In the genomic region with DNA sequence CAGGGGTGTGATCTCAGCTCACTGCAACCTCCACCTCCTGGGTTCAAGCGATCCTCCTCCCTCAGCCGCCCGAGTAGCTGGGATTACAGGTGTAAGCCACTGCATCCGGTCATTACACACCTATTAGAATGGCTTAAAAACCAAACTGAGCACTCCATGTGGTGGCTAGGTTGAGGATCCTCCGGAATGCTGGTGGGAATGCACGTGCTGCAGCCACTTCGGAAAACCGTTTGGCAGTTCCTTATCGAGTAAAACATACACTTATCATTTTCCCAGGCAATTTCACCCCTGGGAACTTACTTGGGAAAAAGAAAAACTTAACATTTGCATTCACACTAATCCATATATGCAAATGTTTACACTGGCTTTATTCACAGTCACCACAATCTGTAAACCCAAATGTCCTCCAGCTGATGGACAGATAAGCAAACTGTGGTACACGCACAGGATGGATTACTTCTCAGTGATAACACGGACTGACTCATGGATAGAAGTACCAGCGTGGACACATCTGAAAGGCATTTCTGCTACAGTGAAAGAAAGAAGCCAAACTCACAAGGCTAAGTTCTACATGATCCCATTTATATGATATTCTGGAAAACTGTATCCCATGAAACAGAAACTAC, we compare ENCODE assay signal across 1 cellular context.
TF ChIP-seq lines count a peak whose summit lies in the region.

No MANE protein-coding gene starts in this region.

TF ChIP-seq in K562, 482 proteins besides CTCF, POLR2A, EP300 and RAD21 (continued from another document and continues in another):
- TF ChIP-seq, protein P1, sequence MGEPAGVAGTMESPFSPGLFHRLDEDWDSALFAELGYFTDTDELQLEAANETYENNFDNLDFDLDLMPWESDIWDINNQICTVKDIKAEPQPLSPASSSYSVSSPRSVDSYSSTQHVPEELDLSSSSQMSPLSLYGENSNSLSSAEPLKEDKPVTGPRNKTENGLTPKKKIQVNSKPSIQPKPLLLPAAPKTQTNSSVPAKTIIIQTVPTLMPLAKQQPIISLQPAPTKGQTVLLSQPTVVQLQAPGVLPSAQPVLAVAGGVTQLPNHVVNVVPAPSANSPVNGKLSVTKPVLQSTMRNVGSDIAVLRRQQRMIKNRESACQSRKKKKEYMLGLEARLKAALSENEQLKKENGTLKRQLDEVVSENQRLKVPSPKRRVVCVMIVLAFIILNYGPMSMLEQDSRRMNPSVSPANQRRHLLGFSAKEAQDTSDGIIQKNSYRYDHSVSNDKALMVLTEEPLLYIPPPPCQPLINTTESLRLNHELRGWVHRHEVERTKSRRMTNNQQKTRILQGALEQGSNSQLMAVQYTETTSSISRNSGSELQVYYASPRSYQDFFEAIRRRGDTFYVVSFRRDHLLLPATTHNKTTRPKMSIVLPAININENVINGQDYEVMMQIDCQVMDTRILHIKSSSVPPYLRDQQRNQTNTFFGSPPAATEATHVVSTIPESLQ (CRISPR knock-in tag; IDR thresholded peaks at IDR 0.05): no peak
- TF ChIP-seq ZNF324 (CRISPR knock-in tag; IDR thresholded peaks at IDR 0.05) (no peak), ZNF121 (CRISPR knock-in tag; conservative IDR thresholded peaks at IDR 0.05) (no peak), CBFA2T2 (conservative IDR thresholded peaks at IDR 0.05) (peak; percentile 66; the same call in 1 of the 2 replicates), MTF1 (CRISPR knock-in tag; IDR thresholded peaks at IDR 0.05; ENCODE audit: borderline replicate concordance) (no peak), KDM2B (CRISPR knock-in tag; IDR thresholded peaks at IDR 0.05) (no peak), CC2D1A (IDR thresholded peaks at IDR 0.05) (no peak), MTA2 (IDR thresholded peaks at IDR 0.05; ENCODE audit: low read depth) (0 out of 2 replicates have a peak, but pooled peaks have one; percentile 16), CCAR2 (IDR thresholded peaks at IDR 0.05; ENCODE audit: low read depth, low read length) (no peak), U2AF2 (optimal IDR thresholded peaks at IDR 0.05; ENCODE audit: low read depth, low read length) (no peak), HNRNPLL (IDR thresholded peaks at IDR 0.05; ENCODE audit: low read depth, low read length, poor library complexity, severe bottlenecking) (no peak), CTBP1 (IDR thresholded peaks at IDR 0.05; ENCODE audit: borderline replicate concordance) (peak; percentile 90), FOXM1 (IDR thresholded peaks at IDR 0.05; ENCODE audit: low read depth) (no peak), FOXM1 (CRISPR knock-in tag; IDR thresholded peaks at IDR 0.05; ENCODE audit: low read depth) (no peak), SNRNP70 (optimal IDR thresholded peaks at IDR 0.05; ENCODE audit: low read depth, low read length) (no peak), KLF16 (IDR thresholded peaks at IDR 0.05) (no peak; the same call in 1 of the 2 replicates), GATAD2B (IDR thresholded peaks at IDR 0.05; ENCODE audit: borderline replicate concordance) (no peak), CBFB (CRISPR knock-in tag; IDR thresholded peaks at IDR 0.05) (no peak), SRSF3 (IDR thresholded peaks at IDR 0.05; ENCODE audit: insufficient read depth, low read length) (no peak), MYNN (IDR thresholded peaks at IDR 0.05) (peak; percentile 46; the same call in 1 of the 2 replicates), MYNN (CRISPR knock-in tag; IDR thresholded peaks at IDR 0.05) (no peak), ETV6 (IDR thresholded peaks at IDR 0.05; ENCODE audit: borderline replicate concordance in 1 of 2, low read depth in 2 of 2, low read length in 1 of 2) (no peak), ETV6 (CRISPR knock-in tag; IDR thresholded peaks at IDR 0.05; ENCODE audit: borderline replicate concordance) (no peak), ZNF12 (CRISPR knock-in tag; IDR thresholded peaks at IDR 0.05) (no peak), PHB (CRISPR knock-in tag; IDR thresholded peaks at IDR 0.05) (no peak), KLF6 (CRISPR knock-in tag; IDR thresholded peaks at IDR 0.05; ENCODE audit: borderline replicate concordance) (no peak), SRSF1 (IDR thresholded peaks at IDR 0.05; ENCODE audit: low read depth, low read length) (no peak), ZNF311 (CRISPR knock-in tag; IDR thresholded peaks at IDR 0.05) (no peak), ARID2 (IDR thresholded peaks at IDR 0.05) (no peak), ZBED1 (IDR thresholded peaks at IDR 0.05) (no peak), GATA2 (CRISPR knock-in tag; IDR thresholded peaks at IDR 0.05) (peak; percentile 76), SMAD1 (IDR thresholded peaks at IDR 0.05; ENCODE audit: low read depth, low read length, partially characterized antibody) (no peak), HDAC8 (tag; IDR thresholded peaks at IDR 0.05) (no peak), HSF4 (CRISPR knock-in tag; IDR thresholded peaks at IDR 0.05; ENCODE audit: borderline replicate concordance) (no peak), NCOA4 (IDR thresholded peaks at IDR 0.05; ENCODE audit: partially characterized antibody) (no peak), MBD2 (IDR thresholded peaks at IDR 0.05; ENCODE audit: borderline replicate concordance, low read depth) (0 out of 2 replicates have a peak, but pooled peaks have one; percentile 32), CSDE1 (IDR thresholded peaks at IDR 0.05) (no peak), YBX1 (IDR thresholded peaks at IDR 0.05) (no peak), ARHGAP35 (IDR thresholded peaks at IDR 0.05; ENCODE audit: partially characterized antibody) (no peak), ZNF778 (CRISPR knock-in tag; IDR thresholded peaks at IDR 0.05) (no peak), SNIP1 (IDR thresholded peaks at IDR 0.05; ENCODE audit: low read depth) (no peak), POLR2H (tag; IDR thresholded peaks at IDR 0.05; ENCODE audit: low read depth) (no peak), RBFOX2 (IDR thresholded peaks at IDR 0.05; ENCODE audit: low read depth, low read length) (no peak), ZNF347 (CRISPR knock-in tag; IDR thresholded peaks at IDR 0.05; ENCODE audit: low read depth) (no peak), GTF2E2 (tag; IDR thresholded peaks at IDR 0.05) (no peak), HEY1 (CRISPR knock-in tag; IDR thresholded peaks at IDR 0.05; ENCODE audit: borderline replicate concordance) (no peak), ZBTB17 (CRISPR knock-in tag; IDR thresholded peaks at IDR 0.05) (no peak), MXI1 (IDR thresholded peaks at IDR 0.05; ENCODE audit: low read depth, low read length) (no peak), CBX8 (IDR thresholded peaks at IDR 0.05; ENCODE audit: borderline replicate concordance, extremely low read depth, low read depth, low read length, poor library complexity, severe bottlenecking) (no peak)
- TF ChIP-seq, protein P2, sequence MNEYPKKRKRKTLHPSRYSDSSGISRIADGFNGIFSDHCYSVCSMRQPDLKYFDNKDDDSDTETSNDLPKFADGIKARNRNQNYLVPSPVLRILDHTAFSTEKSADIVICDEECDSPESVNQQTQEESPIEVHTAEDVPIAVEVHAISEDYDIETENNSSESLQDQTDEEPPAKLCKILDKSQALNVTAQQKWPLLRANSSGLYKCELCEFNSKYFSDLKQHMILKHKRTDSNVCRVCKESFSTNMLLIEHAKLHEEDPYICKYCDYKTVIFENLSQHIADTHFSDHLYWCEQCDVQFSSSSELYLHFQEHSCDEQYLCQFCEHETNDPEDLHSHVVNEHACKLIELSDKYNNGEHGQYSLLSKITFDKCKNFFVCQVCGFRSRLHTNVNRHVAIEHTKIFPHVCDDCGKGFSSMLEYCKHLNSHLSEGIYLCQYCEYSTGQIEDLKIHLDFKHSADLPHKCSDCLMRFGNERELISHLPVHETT (CRISPR knock-in tag; conservative IDR thresholded peaks at IDR 0.05 in 1 of 2, IDR thresholded peaks at IDR 0.05 in 1 of 2): no peak
- TF ChIP-seq, protein P3, sequence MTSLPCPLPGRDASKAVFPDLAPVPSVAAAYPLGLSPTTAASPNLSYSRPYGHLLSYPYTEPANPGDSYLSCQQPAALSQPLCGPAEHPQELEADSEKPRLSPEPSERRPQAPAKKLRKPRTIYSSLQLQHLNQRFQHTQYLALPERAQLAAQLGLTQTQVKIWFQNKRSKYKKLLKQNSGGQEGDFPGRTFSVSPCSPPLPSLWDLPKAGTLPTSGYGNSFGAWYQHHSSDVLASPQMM (CRISPR knock-in tag; IDR thresholded peaks at IDR 0.05): no peak
- TF ChIP-seq, protein P4, sequence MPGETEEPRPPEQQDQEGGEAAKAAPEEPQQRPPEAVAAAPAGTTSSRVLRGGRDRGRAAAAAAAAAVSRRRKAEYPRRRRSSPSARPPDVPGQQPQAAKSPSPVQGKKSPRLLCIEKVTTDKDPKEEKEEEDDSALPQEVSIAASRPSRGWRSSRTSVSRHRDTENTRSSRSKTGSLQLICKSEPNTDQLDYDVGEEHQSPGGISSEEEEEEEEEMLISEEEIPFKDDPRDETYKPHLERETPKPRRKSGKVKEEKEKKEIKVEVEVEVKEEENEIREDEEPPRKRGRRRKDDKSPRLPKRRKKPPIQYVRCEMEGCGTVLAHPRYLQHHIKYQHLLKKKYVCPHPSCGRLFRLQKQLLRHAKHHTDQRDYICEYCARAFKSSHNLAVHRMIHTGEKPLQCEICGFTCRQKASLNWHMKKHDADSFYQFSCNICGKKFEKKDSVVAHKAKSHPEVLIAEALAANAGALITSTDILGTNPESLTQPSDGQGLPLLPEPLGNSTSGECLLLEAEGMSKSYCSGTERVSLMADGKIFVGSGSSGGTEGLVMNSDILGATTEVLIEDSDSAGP (CRISPR knock-in tag; IDR thresholded peaks at IDR 0.05): no peak
- TF ChIP-seq, protein P5, sequence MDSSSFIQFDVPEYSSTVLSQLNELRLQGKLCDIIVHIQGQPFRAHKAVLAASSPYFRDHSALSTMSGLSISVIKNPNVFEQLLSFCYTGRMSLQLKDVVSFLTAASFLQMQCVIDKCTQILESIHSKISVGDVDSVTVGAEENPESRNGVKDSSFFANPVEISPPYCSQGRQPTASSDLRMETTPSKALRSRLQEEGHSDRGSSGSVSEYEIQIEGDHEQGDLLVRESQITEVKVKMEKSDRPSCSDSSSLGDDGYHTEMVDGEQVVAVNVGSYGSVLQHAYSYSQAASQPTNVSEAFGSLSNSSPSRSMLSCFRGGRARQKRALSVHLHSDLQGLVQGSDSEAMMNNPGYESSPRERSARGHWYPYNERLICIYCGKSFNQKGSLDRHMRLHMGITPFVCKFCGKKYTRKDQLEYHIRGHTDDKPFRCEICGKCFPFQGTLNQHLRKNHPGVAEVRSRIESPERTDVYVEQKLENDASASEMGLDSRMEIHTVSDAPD (CRISPR knock-in tag; IDR thresholded peaks at IDR 0.05): no peak
- TF ChIP-seq, protein P6, sequence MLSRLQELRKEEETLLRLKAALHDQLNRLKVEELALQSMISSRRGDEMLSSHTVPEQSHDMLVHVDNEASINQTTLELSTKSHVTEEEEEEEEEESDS (CRISPR knock-in tag; IDR thresholded peaks at IDR 0.05): no peak
- TF ChIP-seq, protein P7, sequence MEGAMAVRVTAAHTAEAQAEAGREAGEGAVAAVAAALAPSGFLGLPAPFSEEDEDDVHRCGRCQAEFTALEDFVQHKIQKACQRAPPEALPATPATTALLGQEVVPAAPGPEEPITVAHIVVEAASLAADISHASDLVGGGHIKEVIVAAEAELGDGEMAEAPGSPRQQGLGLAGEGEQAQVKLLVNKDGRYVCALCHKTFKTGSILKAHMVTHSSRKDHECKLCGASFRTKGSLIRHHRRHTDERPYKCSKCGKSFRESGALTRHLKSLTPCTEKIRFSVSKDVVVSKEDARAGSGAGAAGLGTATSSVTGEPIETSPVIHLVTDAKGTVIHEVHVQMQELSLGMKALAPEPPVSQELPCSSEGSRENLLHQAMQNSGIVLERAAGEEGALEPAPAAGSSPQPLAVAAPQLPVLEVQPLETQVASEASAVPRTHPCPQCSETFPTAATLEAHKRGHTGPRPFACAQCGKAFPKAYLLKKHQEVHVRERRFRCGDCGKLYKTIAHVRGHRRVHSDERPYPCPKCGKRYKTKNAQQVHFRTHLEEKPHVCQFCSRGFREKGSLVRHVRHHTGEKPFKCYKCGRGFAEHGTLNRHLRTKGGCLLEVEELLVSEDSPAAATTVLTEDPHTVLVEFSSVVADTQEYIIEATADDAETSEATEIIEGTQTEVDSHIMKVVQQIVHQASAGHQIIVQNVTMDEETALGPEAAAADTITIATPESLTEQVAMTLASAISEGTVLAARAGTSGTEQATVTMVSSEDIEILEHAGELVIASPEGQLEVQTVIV (CRISPR knock-in tag; IDR thresholded peaks at IDR 0.05; ENCODE audit: borderline replicate concordance): no peak
- TF ChIP-seq, protein P8, sequence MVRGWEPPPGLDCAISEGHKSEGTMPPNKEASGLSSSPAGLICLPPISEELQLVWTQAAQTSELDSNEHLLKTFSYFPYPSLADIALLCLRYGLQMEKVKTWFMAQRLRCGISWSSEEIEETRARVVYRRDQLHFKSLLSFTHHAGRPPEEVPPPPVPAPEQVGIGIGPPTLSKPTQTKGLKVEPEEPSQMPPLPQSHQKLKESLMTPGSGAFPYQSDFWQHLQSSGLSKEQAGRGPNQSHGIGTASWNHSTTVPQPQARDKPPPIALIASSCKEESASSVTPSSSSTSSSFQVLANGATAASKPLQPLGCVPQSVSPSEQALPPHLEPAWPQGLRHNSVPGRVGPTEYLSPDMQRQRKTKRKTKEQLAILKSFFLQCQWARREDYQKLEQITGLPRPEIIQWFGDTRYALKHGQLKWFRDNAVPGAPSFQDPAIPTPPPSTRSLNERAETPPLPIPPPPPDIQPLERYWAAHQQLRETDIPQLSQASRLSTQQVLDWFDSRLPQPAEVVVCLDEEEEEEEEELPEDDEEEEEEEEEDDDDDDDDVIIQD (CRISPR knock-in tag; IDR thresholded peaks at IDR 0.05): no peak
- TF ChIP-seq, protein P9, sequence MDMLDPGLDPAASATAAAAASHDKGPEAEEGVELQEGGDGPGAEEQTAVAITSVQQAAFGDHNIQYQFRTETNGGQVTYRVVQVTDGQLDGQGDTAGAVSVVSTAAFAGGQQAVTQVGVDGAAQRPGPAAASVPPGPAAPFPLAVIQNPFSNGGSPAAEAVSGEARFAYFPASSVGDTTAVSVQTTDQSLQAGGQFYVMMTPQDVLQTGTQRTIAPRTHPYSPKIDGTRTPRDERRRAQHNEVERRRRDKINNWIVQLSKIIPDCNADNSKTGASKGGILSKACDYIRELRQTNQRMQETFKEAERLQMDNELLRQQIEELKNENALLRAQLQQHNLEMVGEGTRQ (CRISPR knock-in tag; IDR thresholded peaks at IDR 0.05): no peak
- TF ChIP-seq, protein P10, sequence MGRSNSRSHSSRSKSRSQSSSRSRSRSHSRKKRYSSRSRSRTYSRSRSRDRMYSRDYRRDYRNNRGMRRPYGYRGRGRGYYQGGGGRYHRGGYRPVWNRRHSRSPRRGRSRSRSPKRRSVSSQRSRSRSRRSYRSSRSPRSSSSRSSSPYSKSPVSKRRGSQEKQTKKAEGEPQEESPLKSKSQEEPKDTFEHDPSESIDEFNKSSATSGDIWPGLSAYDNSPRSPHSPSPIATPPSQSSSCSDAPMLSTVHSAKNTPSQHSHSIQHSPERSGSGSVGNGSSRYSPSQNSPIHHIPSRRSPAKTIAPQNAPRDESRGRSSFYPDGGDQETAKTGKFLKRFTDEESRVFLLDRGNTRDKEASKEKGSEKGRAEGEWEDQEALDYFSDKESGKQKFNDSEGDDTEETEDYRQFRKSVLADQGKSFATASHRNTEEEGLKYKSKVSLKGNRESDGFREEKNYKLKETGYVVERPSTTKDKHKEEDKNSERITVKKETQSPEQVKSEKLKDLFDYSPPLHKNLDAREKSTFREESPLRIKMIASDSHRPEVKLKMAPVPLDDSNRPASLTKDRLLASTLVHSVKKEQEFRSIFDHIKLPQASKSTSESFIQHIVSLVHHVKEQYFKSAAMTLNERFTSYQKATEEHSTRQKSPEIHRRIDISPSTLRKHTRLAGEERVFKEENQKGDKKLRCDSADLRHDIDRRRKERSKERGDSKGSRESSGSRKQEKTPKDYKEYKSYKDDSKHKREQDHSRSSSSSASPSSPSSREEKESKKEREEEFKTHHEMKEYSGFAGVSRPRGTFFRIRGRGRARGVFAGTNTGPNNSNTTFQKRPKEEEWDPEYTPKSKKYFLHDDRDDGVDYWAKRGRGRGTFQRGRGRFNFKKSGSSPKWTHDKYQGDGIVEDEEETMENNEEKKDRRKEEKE (IDR thresholded peaks at IDR 0.05; ENCODE audit: borderline replicate concordance in 1 of 2, control insufficient read depth in 1 of 2, low read depth in 2 of 2, low read length in 1 of 2): no peak
